12 cellular contexts compared by ENCODE assay signal in the genomic region with DNA sequence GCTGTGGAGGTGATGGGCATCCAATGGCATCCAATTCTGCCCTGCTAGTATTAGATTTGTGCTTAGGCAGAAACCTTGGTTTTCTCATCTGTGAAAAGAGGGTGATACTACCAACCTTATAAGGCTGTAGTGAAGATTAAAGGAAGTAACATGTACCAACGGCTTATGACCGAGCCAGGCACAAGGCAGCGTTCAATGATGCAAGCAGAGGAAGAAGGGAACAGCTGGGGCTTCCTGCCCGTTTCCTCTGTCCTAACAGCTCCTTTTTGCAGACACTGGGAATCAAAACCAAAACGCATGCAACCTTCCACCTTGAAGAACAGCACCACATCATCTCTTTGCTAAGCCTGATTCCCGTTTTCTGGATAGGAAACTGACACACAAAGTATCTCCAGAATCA. TPM values are rescaled to one million over a fixed set of nuclear protein-coding genes. Genes with fewer than 3 reads are reported as not detected.
A peak's percentile ranks its signal among the peaks of the same experiment; 100 is the strongest.
DNase-seq lines count a peak whose midpoint lies in the region; ATAC-seq, FAIRE-seq and TF ChIP-seq lines count a peak whose summit lies in the region.
"Had no signal": no experiment of that assay in that cellular context is flagged by ENCODE, and none has a peak within 500 bp of the region (broad histone marks: within the 10 kb centered on the region; RNA-seq: fewer than 3 reads in every experiment).

No MANE protein-coding gene starts in this region.

- DNase-seq in Ammon's horn (ENCODE audit: low spot score) (peak; percentile 11), Kasumi-1 (lab: John Stamatoyannopoulos, UW) (peak; percentile 99), lower lobe of right lung (peak; percentile 74), H4 (ENCODE audit: low spot score) (no peak), GM12892 (ENCODE audit: insufficient read length) (no peak)
- DNase-seq in activated T-cell treated with anti-CD3 and anti-CD28 coated beads, Interleukin-2, amount 50 U/mL, for 72 hours = no peak
- DNase-seq: Caco-2 had no signal

- no peaks in the 10 kb centered on the region for H3K36me3 Mint-ChIP-seq in activated T-cell treated with anti-CD3 and anti-CD28 coated beads, Interleukin-2, amount 50 U/mL, for 72 hours (ENCODE audit: insufficient read depth in 2 of 2)

- H3K27me3 ChIP-seq in lower lobe of right lung (ENCODE audit: low read depth) = peaks cover 27% of the 10 kb centered on the region

- peaks cover 14% of the 10 kb centered on the region for H3K4me1 Mint-ChIP-seq in activated T-cell treated with anti-CD3 and anti-CD28 coated beads, Interleukin-2, amount 50 U/mL, for 72 hours (ENCODE audit: low read depth)

- peaks cover 61% of the 10 kb centered on the region for H3K27me3 Mint-ChIP-seq in activated T-cell treated with anti-CD3 and anti-CD28 coated beads, Interleukin-2, amount 50 U/mL, for 72 hours (ENCODE audit: low read depth)

- no peaks in the 10 kb centered on the region for H3K4me1 ChIP-seq in lower lobe of right lung
- H3K4me1 ChIP-seq: Caco-2 had no signal

- H3K27ac ChIP-seq in lower lobe of right lung = peak overlapping the region; percentile 6

- no peaks in the 10 kb centered on the region for H3K9me3 ChIP-seq in lower lobe of right lung
- H3K9me3 ChIP-seq: Caco-2 had no signal

- TF ChIP-seq CTCF in lower lobe of right lung (IDR thresholded peaks at IDR 0.05) = no peak

- TF ChIP-seq POLR2A in GM12892 (IDR thresholded peaks at IDR 0.05; ENCODE audit: low read depth, low read length) = no peak

- no peaks in the 10 kb centered on the region for H3K36me3 ChIP-seq in lower lobe of right lung

- no peak for FAIRE-seq in GM12892 (lab: Jason Lieb, UNC)
- FAIRE-seq: endothelial cell of umbilical vein, islet of Langerhans had no signal

- H3K4me3 ChIP-seq in lower lobe of right lung = peak overlapping the region; percentile 43

- ATAC-seq in activated T-cell treated with anti-CD3 and anti-CD28 coated beads, Interleukin-2, amount 50 U/mL, for 72 hours (replicated peaks in 1 of 2) = no peak
- ATAC-seq in lower lobe of right lung (peak; percentile 69 to 88), HG02870 (IDR thresholded peaks at IDR 0.05; ENCODE audit: unreplicated experiment) (no peak), GM18502 (IDR thresholded peaks at IDR 0.05; ENCODE audit: poor library complexity, unreplicated experiment) (no peak)

- no peak overlapping the region for H3K27ac Mint-ChIP-seq in activated T-cell treated with anti-CD3 and anti-CD28 coated beads, Interleukin-2, amount 50 U/mL, for 72 hours

- intact Hi-C loops in lower lobe of right lung (cut with DNase I) = no loop called here

- no peaks in the 10 kb centered on the region for H3K9me3 Mint-ChIP-seq in activated T-cell treated with anti-CD3 and anti-CD28 coated beads, Interleukin-2, amount 50 U/mL, for 72 hours

- H3K4me3 Mint-ChIP-seq in activated T-cell treated with anti-CD3 and anti-CD28 coated beads, Interleukin-2, amount 50 U/mL, for 72 hours = peak overlapping the region; percentile 66 to 83

RNA-seq across cellular contexts. Expression of a gene that starts 1.2 kb away (rescaled TPM):
- not detected for total RNA-seq in activated T-cell treated with anti-CD3 and anti-CD28 coated beads, Interleukin-2, amount 50 U/mL, for 72 hours
- total RNA-seq in lower lobe of right lung = 0.80 TPM
- not detected in 2 replicates for total RNA-seq in H4 (2014; rRNA removed; shearing (Covaris generic))
- polyA plus RNA-seq in GM12892 (2012; ENCODE audit: missing spikeins) = not detected
- total RNA-seq: Caco-2, endothelial cell of umbilical vein, pulmonary artery endothelial cell had no signal
- polyA plus RNA-seq: endothelial cell of umbilical vein had no signal

RNA-seq across cellular contexts. Expression of a gene that starts 59.9 kb away (rescaled TPM):
- total RNA-seq in activated T-cell treated with anti-CD3 and anti-CD28 coated beads, Interleukin-2, amount 50 U/mL, for 72 hours = not detected
- total RNA-seq in lower lobe of right lung = 10.8 TPM
- 1.4 and 3.6 TPM in 2 replicates for total RNA-seq in H4 (2014; rRNA removed; shearing (Covaris generic))
- polyA plus RNA-seq in GM12892 (2012; ENCODE audit: missing spikeins) = 0.21 TPM
- total RNA-seq: Caco-2, endothelial cell of umbilical vein had no signal
- polyA plus RNA-seq: endothelial cell of umbilical vein had no signal

Comparison
In these comparisons a context has a peak if more than half of its experiments do, and no peak if none do; other contexts are left out.
1. DNase-seq: peak in Ammon's horn (single experiment), Kasumi-1 (2 of 2) and lower lobe of right lung (single experiment); none in activated T-cell treated with anti-CD3 and anti-CD28 coated beads, Interleukin-2, amount 50 U/mL, for 72 hours (0 of 2), H4 (single experiment) and GM12892 (single experiment).
2. ATAC-seq: peak in lower lobe of right lung (2 of 2); none in activated T-cell treated with anti-CD3 and anti-CD28 coated beads, Interleukin-2, amount 50 U/mL, for 72 hours (0 of 2), HG02870 (single experiment) and GM18502 (single experiment).